ENCODE assay signal across 8 cellular contexts in the genomic region with DNA sequence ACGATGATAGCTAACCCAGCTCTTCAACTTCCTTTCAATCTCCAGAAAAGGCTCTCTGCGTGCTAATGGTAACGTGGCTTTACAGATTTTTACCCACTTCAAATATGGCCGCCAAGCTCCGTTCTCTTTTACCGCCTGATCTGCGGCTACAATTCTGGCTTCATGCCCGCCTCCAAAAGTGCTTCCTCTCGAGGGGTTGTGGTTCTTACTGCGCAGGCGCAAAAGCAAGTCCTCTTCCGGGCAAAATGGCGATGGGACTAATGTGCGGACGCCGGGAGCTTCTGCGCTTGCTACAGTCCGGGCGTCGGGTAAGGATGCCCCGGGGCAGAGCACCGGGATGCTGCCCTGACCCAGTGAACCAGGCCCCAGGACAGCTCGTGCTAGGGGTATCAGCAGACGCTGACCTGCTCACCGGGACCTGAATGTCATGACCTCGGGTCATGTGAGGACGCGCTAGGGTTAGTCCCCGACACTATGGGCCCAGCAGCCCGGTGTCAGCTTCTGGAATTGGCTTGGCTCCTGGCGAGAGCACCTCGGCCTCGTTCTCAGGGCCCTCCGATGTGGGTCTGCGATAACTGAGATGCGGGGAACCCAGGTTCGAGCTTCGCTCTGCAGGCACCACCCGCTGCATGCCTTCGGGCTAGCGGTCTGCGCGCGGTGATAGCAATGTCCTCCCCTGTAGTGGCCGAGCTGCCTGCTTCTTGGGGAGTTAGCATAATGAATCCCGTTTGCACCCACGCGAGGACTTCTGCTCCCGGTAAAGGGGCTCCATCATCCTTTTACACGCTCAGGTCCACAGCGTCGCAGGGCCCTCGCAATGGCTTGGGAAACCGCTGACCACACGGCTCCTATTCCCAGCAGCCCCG. TPM values are rescaled to one million over a fixed set of nuclear protein-coding genes. Genes with fewer than 3 reads are reported as not detected.
A peak's percentile ranks its signal among the peaks of the same experiment; 100 is the strongest.
DNase-seq lines count a peak whose midpoint lies in the region; ATAC-seq and TF ChIP-seq lines count a peak whose summit lies in the region.

Gene OXA1L (plus strand): TSS at position 232 of the 866 bp plus-strand sequence. CDS start 14 bp downstream, at position 246.

- H3K27me3 ChIP-seq in PC-3 (ENCODE audit: low read length), result no peaks in the 10 kb centered on the region

- CTCF ChIA-PET in PC-3 (lab: Charles Lee), result interaction anchor here (0.5 to 1.5 kb wide), 8 partner anchors 56 to 566 kb away, joined by 3 to 6 read pairs (median 4); no protein-coding TSS in a partner anchor

- H3K9ac ChIP-seq in PC-3 (ENCODE audit: low read length), result peak within 1 kb of the TSS; percentile 91

- POLR2A ChIA-PET in PC-3 (lab: Charles Lee; ENCODE audit: unreplicated experiment), result interaction anchor here (0.6 to 0.7 kb wide), 4 partner anchors 84 to 329 kb away, joined by 3 to 5 read pairs (median 4); partner anchors contain the start of gene C14orf119

- no peak for TF ChIP-seq EP300 in Ishikawa (IDR thresholded peaks at IDR 0.05; ENCODE audit: borderline replicate concordance)

- H3K4me2 ChIP-seq in PC-3 (ENCODE audit: low read length), result peak within 1 kb of the TSS; percentile 95

- peaks cover 37% of the 10 kb centered on the region for H3K79me2 ChIP-seq in PC-3 (ENCODE audit: low read length)

- TSS peak; percentile 47 for BruUV-seq in PC-3 (replicated peaks; lab: Mats Ljungman, UMichigan)

- peak; percentile 67 for ATAC-seq in GM21526 (IDR thresholded peaks at IDR 0.05; ENCODE audit: low FRiP score, unreplicated experiment)
- ATAC-seq in PC-3, result peak; percentile 84

- peak; percentile 92 for DNase-seq in D341Med (ENCODE audit: low spot score)
- DNase-seq in PC-3, result peak; percentile 98
- peak; percentile 90 for DNase-seq in activated T-cell treated with anti-CD3 and anti-CD28 coated beads for 48 hours (ENCODE audit: low read depth)
- peak; percentile 76 for DNase-seq in epithelial cell of proximal tubule (ENCODE audit: low read depth)
- DNase-seq in mucosa of gallbladder (ENCODE audit: low spot score), result peak; percentile 99
- DNase-seq in stimulated activated CD8-positive, alpha-beta memory T cell treated with anti-CD3 and anti-CD28 coated beads, Interleukin-4, amount 100 ng/mL, for 4 hours (ENCODE audit: low read depth in 2 of 2, low spot score in 1 of 2), result peak; percentile 93 to 95

- H3K9me3 ChIP-seq in PC-3 (ENCODE audit: low read length), result peaks cover 11% of the 10 kb centered on the region; the same call in 1 of the 2 replicates

- H3K4me1 ChIP-seq in PC-3 (ENCODE audit: insufficient read depth, low read length), result peaks cover 18% of the 10 kb centered on the region

- H3F3A ChIP-seq in PC-3 (ENCODE audit: low read length, unreplicated experiment), result no peaks in the 10 kb centered on the region

- peak within 1 kb of the TSS; percentile 65 for H3K27ac ChIP-seq in PC-3 (ENCODE audit: low read length)

- TF ChIP-seq CTCF in PC-3 (conservative IDR thresholded peaks at IDR 0.05; ENCODE audit: low read depth, low read length) (no peak), epithelial cell of proximal tubule (conservative IDR thresholded peaks at IDR 0.05; ENCODE audit: low read depth, low read length) (no peak)

- H4K20me1 ChIP-seq in PC-3 (ENCODE audit: low read length), result no peaks in the 10 kb centered on the region

- peak within 1 kb of the TSS; percentile 97 for H2AFZ ChIP-seq in PC-3 (ENCODE audit: low read length)

- TF ChIP-seq RAD21 in Ishikawa (IDR thresholded peaks at IDR 0.05; ENCODE audit: low read depth), result no peak

- no peaks in the 10 kb centered on the region for H3K9me2 ChIP-seq in PC-3 (replicated peaks; ENCODE audit: low read length)

- peaks cover 37% of the 10 kb centered on the region for H3K36me3 ChIP-seq in PC-3 (ENCODE audit: low read depth, low read length)

- intact Hi-C loops in PC-3 (cut with micrococcal nuclease), result loop anchor here (2.0 to 10.0 kb wide), 2 partner anchors 114 to 538 kb away; partner anchors contain the start of genes BCL2L2 and PPP1R3E

- H3K4me3 ChIP-seq in PC-3 (ENCODE audit: low read length), result peak within 1 kb of the TSS; percentile 98
- H3K4me3 ChIP-seq in epithelial cell of proximal tubule (ENCODE audit: low read depth, low read length), result peak within 1 kb of the TSS; percentile 98

TF ChIP-seq in Ishikawa, 13 proteins besides CTCF, POLR2A, EP300 and RAD21:
- peak; percentile 94 for TF ChIP-seq TAF1 (IDR thresholded peaks at IDR 0.05; ENCODE audit: low read depth)
- no peak for TF ChIP-seq CEBPB (IDR thresholded peaks at IDR 0.05)
- TF ChIP-seq FOXM1 (IDR thresholded peaks at IDR 0.05; ENCODE audit: borderline replicate concordance, low read depth), result no peak
- TF ChIP-seq EGR1 (IDR thresholded peaks at IDR 0.05), result no peak
- TF ChIP-seq, protein P1, sequence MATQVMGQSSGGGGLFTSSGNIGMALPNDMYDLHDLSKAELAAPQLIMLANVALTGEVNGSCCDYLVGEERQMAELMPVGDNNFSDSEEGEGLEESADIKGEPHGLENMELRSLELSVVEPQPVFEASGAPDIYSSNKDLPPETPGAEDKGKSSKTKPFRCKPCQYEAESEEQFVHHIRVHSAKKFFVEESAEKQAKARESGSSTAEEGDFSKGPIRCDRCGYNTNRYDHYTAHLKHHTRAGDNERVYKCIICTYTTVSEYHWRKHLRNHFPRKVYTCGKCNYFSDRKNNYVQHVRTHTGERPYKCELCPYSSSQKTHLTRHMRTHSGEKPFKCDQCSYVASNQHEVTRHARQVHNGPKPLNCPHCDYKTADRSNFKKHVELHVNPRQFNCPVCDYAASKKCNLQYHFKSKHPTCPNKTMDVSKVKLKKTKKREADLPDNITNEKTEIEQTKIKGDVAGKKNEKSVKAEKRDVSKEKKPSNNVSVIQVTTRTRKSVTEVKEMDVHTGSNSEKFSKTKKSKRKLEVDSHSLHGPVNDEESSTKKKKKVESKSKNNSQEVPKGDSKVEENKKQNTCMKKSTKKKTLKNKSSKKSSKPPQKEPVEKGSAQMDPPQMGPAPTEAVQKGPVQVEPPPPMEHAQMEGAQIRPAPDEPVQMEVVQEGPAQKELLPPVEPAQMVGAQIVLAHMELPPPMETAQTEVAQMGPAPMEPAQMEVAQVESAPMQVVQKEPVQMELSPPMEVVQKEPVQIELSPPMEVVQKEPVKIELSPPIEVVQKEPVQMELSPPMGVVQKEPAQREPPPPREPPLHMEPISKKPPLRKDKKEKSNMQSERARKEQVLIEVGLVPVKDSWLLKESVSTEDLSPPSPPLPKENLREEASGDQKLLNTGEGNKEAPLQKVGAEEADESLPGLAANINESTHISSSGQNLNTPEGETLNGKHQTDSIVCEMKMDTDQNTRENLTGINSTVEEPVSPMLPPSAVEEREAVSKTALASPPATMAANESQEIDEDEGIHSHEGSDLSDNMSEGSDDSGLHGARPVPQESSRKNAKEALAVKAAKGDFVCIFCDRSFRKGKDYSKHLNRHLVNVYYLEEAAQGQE (IDR thresholded peaks at IDR 0.05; ENCODE audit: low read depth), result no peak
- TF ChIP-seq YY1 (IDR thresholded peaks at IDR 0.05; ENCODE audit: low read depth), result peak; percentile 95
- no peak for TF ChIP-seq ZBTB7A (IDR thresholded peaks at IDR 0.05; ENCODE audit: low read depth)
- TF ChIP-seq, protein P2, sequence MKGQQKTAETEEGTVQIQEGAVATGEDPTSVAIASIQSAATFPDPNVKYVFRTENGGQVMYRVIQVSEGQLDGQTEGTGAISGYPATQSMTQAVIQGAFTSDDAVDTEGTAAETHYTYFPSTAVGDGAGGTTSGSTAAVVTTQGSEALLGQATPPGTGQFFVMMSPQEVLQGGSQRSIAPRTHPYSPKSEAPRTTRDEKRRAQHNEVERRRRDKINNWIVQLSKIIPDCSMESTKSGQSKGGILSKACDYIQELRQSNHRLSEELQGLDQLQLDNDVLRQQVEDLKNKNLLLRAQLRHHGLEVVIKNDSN (IDR thresholded peaks at IDR 0.05), result peak; percentile 69
- TF ChIP-seq NFIC (IDR thresholded peaks at IDR 0.05), result peak; percentile 84
- TF ChIP-seq CREB1 (IDR thresholded peaks at IDR 0.05; ENCODE audit: low read depth), result no peak
- 0 out of 2 replicates have a peak, but pooled peaks have one; percentile 18 for TF ChIP-seq TCF12 (IDR thresholded peaks at IDR 0.05; ENCODE audit: low read depth)
- TF ChIP-seq TEAD4 (IDR thresholded peaks at IDR 0.05), result no peak
- TF ChIP-seq, protein P3, sequence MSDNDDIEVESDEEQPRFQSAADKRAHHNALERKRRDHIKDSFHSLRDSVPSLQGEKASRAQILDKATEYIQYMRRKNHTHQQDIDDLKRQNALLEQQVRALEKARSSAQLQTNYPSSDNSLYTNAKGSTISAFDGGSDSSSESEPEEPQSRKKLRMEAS (IDR thresholded peaks at IDR 0.05), result peak; percentile 93

RNA-seq across cellular contexts. Expression of gene OXA1L, which starts in this region (rescaled TPM):
- total RNA-seq in PC-3 (2014; rRNA removed) (126 and 146 TPM in 2 replicates), epithelial cell of proximal tubule (99.2 and 109 TPM in 2 replicates), mucosa of gallbladder (114 TPM)

Comparison
In these comparisons a context has a peak if more than half of its experiments do, and no peak if none do; other contexts are left out.
1. Peak in every context shown above with its lines: DNase-seq, ATAC-seq, H3K4me3 ChIP-seq and H3K27ac ChIP-seq.